ENCODE assay signal across 8 cellular contexts in the genomic region with DNA sequence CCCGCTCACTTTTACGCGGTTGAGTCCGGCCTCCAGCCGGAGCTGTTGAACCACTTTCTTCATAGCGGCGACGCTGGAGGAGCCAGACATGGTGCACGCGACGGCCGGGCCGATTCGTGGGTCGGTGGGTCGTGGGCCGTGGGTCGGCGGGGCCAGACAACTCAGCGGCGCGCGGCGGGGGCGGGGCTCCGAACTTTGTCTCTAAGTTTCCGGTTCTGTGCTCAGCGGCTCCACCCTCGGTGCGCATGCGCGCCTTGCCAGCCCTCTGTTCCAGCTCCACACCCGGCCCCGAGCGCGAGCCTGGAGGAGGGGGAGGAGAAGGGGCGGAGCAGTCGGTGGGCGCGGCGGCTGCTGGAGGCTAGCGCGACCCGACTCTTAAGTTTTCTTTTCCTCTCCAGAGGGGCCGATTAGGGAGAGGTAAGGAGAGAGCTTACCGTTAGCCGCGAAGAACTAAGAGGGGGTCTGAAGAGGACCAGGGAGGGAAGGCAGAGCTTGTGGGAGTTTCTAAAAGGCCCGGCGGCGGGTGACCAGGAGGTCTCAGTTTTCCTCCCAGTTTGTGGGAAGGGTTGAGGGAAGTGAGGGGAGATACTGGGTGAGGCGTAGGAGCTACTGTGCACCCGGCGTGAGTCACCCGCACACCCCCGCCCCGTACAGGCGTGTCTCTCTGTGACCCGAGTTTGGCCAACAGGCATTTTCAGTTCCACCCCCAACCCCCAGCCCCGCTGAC. TPM values are rescaled to one million over a fixed set of nuclear protein-coding genes. Genes with fewer than 3 reads are reported as not detected.
A peak's percentile ranks its signal among the peaks of the same experiment; 100 is the strongest.
DNase-seq lines count a peak whose midpoint lies in the region; ATAC-seq and TF ChIP-seq lines count a peak whose summit lies in the region.

Gene GNG5 (minus strand): TSS at position 580 of the 727 bp plus-strand sequence. CDS start 490 bp downstream, at position 90.
Gene SPATA1 (plus strand): TSS at position 385 of the 727 bp plus-strand sequence. CDS start 9,974 bp downstream, outside the sequence.

- no peaks in the 10 kb centered on the region for H3K27me3 Mint-ChIP-seq in activated CD4-positive, alpha-beta T cell treated with anti-CD3 and anti-CD28 coated beads, Interleukin-2, amount 10 ng/mL, durations not matched to agents 7 days and 5 days

- no peak for TF ChIP-seq CTCF in left lung (IDR thresholded peaks at IDR 0.05)

- peaks cover 17 to 36% (median 29%) of the 10 kb centered on the region in 11 experiments; a peak in 20 of 22 replicates for H3K36me3 ChIP-seq in BLaER1 treated with 17β-estradiol and CSF1 and Interleukin-3, amounts not matched to agents 10 nM and 100 nM
- H3K36me3 ChIP-seq in left lung: peaks cover 0 to 14% of the 10 kb centered on the region in 2 donors

- H3K9me3 ChIP-seq in BLaER1 treated with 17β-estradiol and CSF1 and Interleukin-3, amounts not matched to agents 10 nM and 100 nM (replicated peaks in 1 of 11): peaks cover 10 to 21% (median 14%) of the 10 kb centered on the region in 11 experiments; a peak in 21 of 22 replicates
- H3K9me3 ChIP-seq in left lung: peaks cover 0 to 12% of the 10 kb centered on the region in 2 donors

- H3K27ac Mint-ChIP-seq in activated CD4-positive, alpha-beta T cell treated with anti-CD3 and anti-CD28 coated beads, Interleukin-2, amount 10 ng/mL, durations not matched to agents 7 days and 5 days: peak within 1 kb of the TSS; percentile 98

- CTCF ChIA-PET in activated CD4-positive, alpha-beta T cell treated with anti-CD3 and anti-CD28 coated beads, Interleukin-2, amount 10 ng/mL, durations not matched to agents 7 days and 5 days (lab: Charles Lee): interaction anchor here (1.0 to 1.9 kb wide), 9 partner anchors 8 to 439 kb away, joined by 3 to 5 read pairs (median 4); no protein-coding TSS in a partner anchor

- H3K36me3 Mint-ChIP-seq in activated CD4-positive, alpha-beta T cell treated with anti-CD3 and anti-CD28 coated beads, Interleukin-2, amount 10 ng/mL, durations not matched to agents 7 days and 5 days (ENCODE audit: low read depth): peaks cover 32% of the 10 kb centered on the region

- peaks cover 42% of the 10 kb centered on the region for H3K4me1 Mint-ChIP-seq in activated CD4-positive, alpha-beta T cell treated with anti-CD3 and anti-CD28 coated beads, Interleukin-2, amount 10 ng/mL, durations not matched to agents 7 days and 5 days

- H3K27me3 ChIP-seq in BLaER1 treated with 17β-estradiol and CSF1 and Interleukin-3, amounts not matched to agents 10 nM and 100 nM: no peaks in the 10 kb centered on the region
- H3K27me3 ChIP-seq in left lung: no peaks in the 10 kb centered on the region

- H3K4me3 Mint-ChIP-seq in activated CD4-positive, alpha-beta T cell treated with anti-CD3 and anti-CD28 coated beads, Interleukin-2, amount 10 ng/mL, durations not matched to agents 7 days and 5 days: peak within 1 kb of the TSS; percentile 99

- POLR2A ChIA-PET in activated CD4-positive, alpha-beta T cell treated with anti-CD3 and anti-CD28 coated beads, Interleukin-2, amount 10 ng/mL, durations not matched to agents 7 days and 5 days (lab: Charles Lee): interaction anchor here (0.6 to 2.2 kb wide), 7 partner anchors 9 to 361 kb away, joined by 3 to 19 read pairs (median 5); partner anchors contain the start of genes CTBS and PRKACB

- H3K4me3 ChIP-seq in BLaER1 treated with 17β-estradiol and CSF1 and Interleukin-3, amounts not matched to agents 10 nM and 100 nM: peak within 1 kb of the TSS; percentile 78 to 96 (median 84)
- H3K4me3 ChIP-seq in left lung: peak within 1 kb of the TSS; percentile 74 to 85

- H3K27ac ChIP-seq in BLaER1 treated with 17β-estradiol and CSF1 and Interleukin-3, amounts not matched to agents 10 nM and 100 nM: peak within 1 kb of the TSS; percentile 89 to 98 (median 95)
- peak within 1 kb of the TSS; percentile 98 to 99 for H3K27ac ChIP-seq in left lung

- H3K4me2 ChIP-seq in BLaER1 treated with 17β-estradiol and CSF1 and Interleukin-3, amounts not matched to agents 10 nM and 100 nM: peak within 1 kb of the TSS; percentile 80 to 94 (median 90)

- H4K20me1 ChIP-seq in BLaER1 treated with 17β-estradiol and CSF1 and Interleukin-3, amounts not matched to agents 10 nM and 100 nM: peaks cover 37 to 45% (median 40%) of the 10 kb centered on the region in 11 experiments

- ATAC-seq in GM19328 (IDR thresholded peaks at IDR 0.05; ENCODE audit: unreplicated experiment): peak; percentile 80
- ATAC-seq in HG03469 (IDR thresholded peaks at IDR 0.05; ENCODE audit: unreplicated experiment): peak; percentile 66
- ATAC-seq in left lung: peak; percentile 94

- DNase-seq in NCI-H526 (lab: John Stamatoyannopoulos, UW): peak; percentile 90 to 98
- DNase-seq in activated CD4-positive, alpha-beta T cell treated with anti-CD3 and anti-CD28 coated beads, Interleukin-2, amount 10 ng/mL, durations not matched to agents 7 days and 5 days: peak; percentile 98
- DNase-seq in dedifferentiated amniotic fluid mesenchymal stem cell (ENCODE audit: extremely low spot score): peak; percentile 97
- peak; percentile 99 to 100 for DNase-seq in left lung
- DNase-seq in stimulated activated CD4-positive, alpha-beta T cell treated with anti-CD3 and anti-CD28 coated beads, Interleukin-2, amount 100 ng/mL, for 4 hours (ENCODE audit: low read depth): peak; percentile 98

- peaks cover 13% of the 10 kb centered on the region for H3K9me3 Mint-ChIP-seq in activated CD4-positive, alpha-beta T cell treated with anti-CD3 and anti-CD28 coated beads, Interleukin-2, amount 10 ng/mL, durations not matched to agents 7 days and 5 days

- peak within 1 kb of the TSS; percentile 87 to 99 (median 97) for H3K9ac ChIP-seq in BLaER1 treated with 17β-estradiol and CSF1 and Interleukin-3, amounts not matched to agents 10 nM and 100 nM

- intact Hi-C loops in left lung (cut with DNase I): no loop called here

- peaks cover 28 to 46% (median 39%) of the 10 kb centered on the region in 10 experiments for H3K4me1 ChIP-seq in BLaER1 treated with 17β-estradiol and CSF1 and Interleukin-3, amounts not matched to agents 10 nM and 100 nM
- H3K4me1 ChIP-seq in left lung: peaks cover 15 to 49% of the 10 kb centered on the region in 2 donors

RNA-seq across cellular contexts. Expression of gene GNG5, which starts in this region (rescaled TPM):
- total RNA-seq in activated CD4-positive, alpha-beta T cell treated with anti-CD3 and anti-CD28 coated beads, Interleukin-2, amount 10 ng/mL, durations not matched to agents 7 days and 5 days: 100 to 1,000 TPM in 1 of 2 experiments, 10 to 100 TPM in 1; 90.1 to 113 TPM
- 100 to 1,000 TPM; 124 to 147 TPM for total RNA-seq in left lung

RNA-seq across cellular contexts. Expression of gene SPATA1, which starts in this region (rescaled TPM):
- total RNA-seq in activated CD4-positive, alpha-beta T cell treated with anti-CD3 and anti-CD28 coated beads, Interleukin-2, amount 10 ng/mL, durations not matched to agents 7 days and 5 days: 1 to 10 TPM; 1.7 to 2.3 TPM
- 1 to 10 TPM; 1.3 to 1.9 TPM for total RNA-seq in left lung

Comparison
In these comparisons a context has a peak if more than half of its experiments do, and no peak if none do; other contexts are left out.
1. Peak in every context shown above with its lines: DNase-seq, ATAC-seq, H3K4me3 ChIP-seq and H3K27ac ChIP-seq.